Comparison of ENCODE assay signal across 32 cellular contexts in the genomic region with DNA sequence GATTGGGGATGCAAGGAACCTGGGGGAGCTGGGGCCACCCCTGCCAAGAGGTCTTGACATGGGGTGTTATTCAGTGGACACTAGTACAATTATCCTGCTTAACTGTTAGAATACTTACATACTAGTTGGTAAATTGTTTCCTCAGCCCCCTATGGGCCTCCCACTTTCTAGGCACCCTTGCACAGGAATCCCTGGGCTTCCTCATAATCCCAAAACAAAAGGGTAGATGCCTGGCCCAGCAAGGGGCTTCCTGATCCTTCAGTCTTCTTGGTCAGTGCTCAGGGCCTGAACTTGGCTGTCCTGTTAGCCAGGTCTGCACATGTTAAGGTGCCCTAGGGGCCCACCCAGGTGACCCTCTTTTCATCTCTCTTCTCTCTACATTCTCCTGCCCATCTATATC. TPM values are rescaled to one million over a fixed set of nuclear protein-coding genes. Genes with fewer than 3 reads are reported as not detected.
"Had no signal": no experiment of that assay in that cellular context is flagged by ENCODE, and none has a peak within 500 bp of the region (broad histone marks: within the 10 kb centered on the region; RNA-seq: fewer than 3 reads in every experiment).

No MANE protein-coding gene starts in this region.

- H3K4me3 Mint-ChIP-seq: activated CD4-positive, alpha-beta memory T cell treated with anti-CD3 and anti-CD28 coated beads, Interleukin-2, amount 10 ng/mL, durations not matched to agents 7 days and 5 days; activated CD4-positive, alpha-beta T cell treated with anti-CD3 and anti-CD28 coated beads for 36 hours; activated CD4-positive, alpha-beta T cell treated with anti-CD3 and anti-CD28 coated beads, Interleukin-2, amount 10 ng/mL, durations not matched to agents 7 days and 5 days; activated CD8-positive, alpha-beta memory T cell treated with anti-CD3 and anti-CD28 coated beads, Interleukin-2, amount 10 ng/mL, durations not matched to agents 7 days and 5 days; activated CD8-positive, alpha-beta T cell treated with anti-CD3 and anti-CD28 coated beads, Interleukin-2, amount 10 ng/mL, durations not matched to agents 7 days and 5 days; activated naive CD4-positive, alpha-beta T cell treated with anti-CD3 and anti-CD28 coated beads, Interleukin-2, amount 10 ng/mL, durations not matched to agents 7 days and 5 days; activated naive CD4-positive, alpha-beta T cell treated with anti-CD3 and anti-CD28 coated beads, Interleukin-2, amount 50 U/mL, for 24 hours; activated naive CD8-positive, alpha-beta T cell; activated naive CD8-positive, alpha-beta T cell treated with anti-CD3 and anti-CD28 coated beads, Interleukin-2, amount 10 ng/mL, durations not matched to agents 7 days and 5 days; activated naive CD8-positive, alpha-beta T cell treated with anti-CD3 and anti-CD28 coated beads, Interleukin-2, amount 50 U/mL, for 24 hours; activated T-cell treated with anti-CD3 and anti-CD28 coated beads, Interleukin-2, amount 50 U/mL, for 24 hours; T-helper 1 cell treated with Interleukin-12 subunit alpha and Interleukin-12 subunit beta and Interleukin-4 antibody, amounts not matched to agents 30 μg/mL and 1 μg/mL, for 36 hours; T-helper 2 cell treated with Interferon-gamma antibody and Interleukin-4, amounts not matched to agents 5 μg/mL and 100 μg/mL, for 36 hours had no signal

- H3K4me3 ChIP-seq: ascending aorta, breast epithelium had no signal

- H3K36me3 ChIP-seq: ascending aorta, brain microvascular endothelial cell, breast epithelium had no signal

- DNase-seq: activated CD4-positive, alpha-beta memory T cell treated with anti-CD3 and anti-CD28 coated beads, Interleukin-2, amount 10 ng/mL, durations not matched to agents 7 days and 5 days; activated CD4-positive, alpha-beta T cell treated with anti-CD3 and anti-CD28 coated beads for 1 hour; activated CD4-positive, alpha-beta T cell treated with anti-CD3 and anti-CD28 coated beads for 36 hours; activated CD4-positive, alpha-beta T cell treated with anti-CD3 and anti-CD28 coated beads for 48 hours; activated CD4-positive, alpha-beta T cell treated with anti-CD3 and anti-CD28 coated beads, Interleukin-2, amount 10 ng/mL, durations not matched to agents 7 days and 5 days; activated CD4-positive, alpha-beta T cell treated with anti-CD3 and anti-CD28 coated beads, Interleukin-2, amount 50 U/mL, for 48 hours; activated CD4-positive, CD25-positive, alpha-beta regulatory T cell; activated CD8-positive, alpha-beta memory T cell treated with anti-CD3 and anti-CD28 coated beads for 24 hours; activated CD8-positive, alpha-beta memory T cell treated with anti-CD3 and anti-CD28 coated beads, Interleukin-2, amount 10 ng/mL, durations not matched to agents 7 days and 5 days; activated CD8-positive, alpha-beta memory T cell treated with anti-CD3 and anti-CD28 coated beads, Interleukin-2, amount 50 U/mL, for 48 hours; activated CD8-positive, alpha-beta T cell treated with anti-CD3 and anti-CD28 coated beads, Interleukin-2, amount 10 ng/mL, durations not matched to agents 7 days and 5 days; activated effector memory CD4-positive, alpha-beta T cell treated with Interleukin-2 at 50 U/mL for 16 hours; activated gamma-delta T cell; activated naive CD4-positive, alpha-beta T cell treated with anti-CD3 and anti-CD28 coated beads, Interleukin-2, amount 10 ng/mL, durations not matched to agents 7 days and 5 days; activated naive CD4-positive, alpha-beta T cell treated with Interleukin-2 at 50 U/mL for 16 hours; activated naive CD8-positive, alpha-beta T cell treated with anti-CD3 and anti-CD28 coated beads, Interleukin-2, amount 10 ng/mL, durations not matched to agents 7 days and 5 days; activated naive CD8-positive, alpha-beta T cell treated with anti-CD3 and anti-CD28 coated beads, Interleukin-2, amount 50 U/mL, for 24 hours; activated T-cell treated with anti-CD3 and anti-CD28 coated beads, Interleukin-2, amount 50 U/mL, for 24 hours; activated T-cell treated with anti-CD3 and anti-CD28 coated beads, Interleukin-2, amount 50 U/mL, for 48 hours; brain microvascular endothelial cell; central memory CD4-positive, alpha-beta T cell; T-helper 2 cell; T-helper 9 cell had no signal

- H3K27ac Mint-ChIP-seq: activated CD4-positive, alpha-beta memory T cell treated with anti-CD3 and anti-CD28 coated beads, Interleukin-2, amount 10 ng/mL, durations not matched to agents 7 days and 5 days; activated CD4-positive, alpha-beta T cell treated with anti-CD3 and anti-CD28 coated beads for 36 hours; activated CD4-positive, alpha-beta T cell treated with anti-CD3 and anti-CD28 coated beads, Interleukin-2, amount 10 ng/mL, durations not matched to agents 7 days and 5 days; activated CD8-positive, alpha-beta memory T cell treated with anti-CD3 and anti-CD28 coated beads, Interleukin-2, amount 10 ng/mL, durations not matched to agents 7 days and 5 days; activated CD8-positive, alpha-beta T cell treated with anti-CD3 and anti-CD28 coated beads, Interleukin-2, amount 10 ng/mL, durations not matched to agents 7 days and 5 days; activated naive CD4-positive, alpha-beta T cell treated with anti-CD3 and anti-CD28 coated beads, Interleukin-2, amount 10 ng/mL, durations not matched to agents 7 days and 5 days; activated naive CD4-positive, alpha-beta T cell treated with anti-CD3 and anti-CD28 coated beads, Interleukin-2, amount 50 U/mL, for 24 hours; activated naive CD8-positive, alpha-beta T cell; activated naive CD8-positive, alpha-beta T cell treated with anti-CD3 and anti-CD28 coated beads, Interleukin-2, amount 10 ng/mL, durations not matched to agents 7 days and 5 days; activated naive CD8-positive, alpha-beta T cell treated with anti-CD3 and anti-CD28 coated beads, Interleukin-2, amount 50 U/mL, for 24 hours; activated T-cell treated with anti-CD3 and anti-CD28 coated beads, Interleukin-2, amount 50 U/mL, for 24 hours; activated T-helper 2 cell treated with anti-CD3 and anti-CD28 coated beads, Interferon-gamma antibody, Interleukin-2, Interleukin-4, amounts not matched to agents 10 μg/mL and 5 μg/mL and 100 μg/mL, durations not matched to agents 14 hours and 24 hours and 36 hours; T-helper 1 cell treated with Interleukin-12 subunit alpha and Interleukin-12 subunit beta and Interleukin-4 antibody, amounts not matched to agents 30 μg/mL and 1 μg/mL, for 36 hours; T-helper 2 cell treated with Interferon-gamma antibody and Interleukin-4, amounts not matched to agents 5 μg/mL and 100 μg/mL, for 36 hours had no signal

- H3K27me3 ChIP-seq: ascending aorta, brain microvascular endothelial cell, breast epithelium had no signal

- ATAC-seq: activated CD4-positive, alpha-beta T cell treated with anti-CD3 and anti-CD28 coated beads for 36 hours; activated CD4-positive, CD25-positive, alpha-beta regulatory T cell treated with anti-CD3 and anti-CD28 coated beads, Interleukin-2, amount 50 U/mL, for 24 hours; activated CD8-positive, alpha-beta memory T cell treated with anti-CD3 and anti-CD28 coated beads, Interleukin-2, amount 10 ng/mL, durations not matched to agents 7 days and 5 days; activated CD8-positive, alpha-beta T cell treated with anti-CD3 and anti-CD28 coated beads, Interleukin-2, amount 10 ng/mL, durations not matched to agents 7 days and 5 days; activated naive CD8-positive, alpha-beta T cell treated with anti-CD3 and anti-CD28 coated beads, Interleukin-2, amount 50 U/mL, for 24 hours had no signal

- H3K4me1 ChIP-seq: ascending aorta, breast epithelium had no signal

- H3K36me3 Mint-ChIP-seq: activated CD8-positive, alpha-beta memory T cell treated with anti-CD3 and anti-CD28 coated beads, Interleukin-2, amount 10 ng/mL, durations not matched to agents 7 days and 5 days; activated naive CD4-positive, alpha-beta T cell treated with anti-CD3 and anti-CD28 coated beads, Interleukin-2, amount 10 ng/mL, durations not matched to agents 7 days and 5 days; activated naive CD4-positive, alpha-beta T cell treated with anti-CD3 and anti-CD28 coated beads, Interleukin-2, amount 50 U/mL, for 24 hours; activated naive CD8-positive, alpha-beta T cell; activated naive CD8-positive, alpha-beta T cell treated with anti-CD3 and anti-CD28 coated beads, Interleukin-2, amount 10 ng/mL, durations not matched to agents 7 days and 5 days had no signal

- H3K27me3 Mint-ChIP-seq: activated naive CD4-positive, alpha-beta T cell treated with anti-CD3 and anti-CD28 coated beads, Interleukin-2, amount 10 ng/mL, durations not matched to agents 7 days and 5 days had no signal

- H3K4me1 Mint-ChIP-seq: activated CD4-positive, alpha-beta memory T cell treated with anti-CD3 and anti-CD28 coated beads, Interleukin-2, amount 10 ng/mL, durations not matched to agents 7 days and 5 days; activated CD4-positive, alpha-beta T cell treated with anti-CD3 and anti-CD28 coated beads for 36 hours; activated CD4-positive, alpha-beta T cell treated with anti-CD3 and anti-CD28 coated beads, Interleukin-2, amount 10 ng/mL, durations not matched to agents 7 days and 5 days; activated CD8-positive, alpha-beta memory T cell treated with anti-CD3 and anti-CD28 coated beads, Interleukin-2, amount 10 ng/mL, durations not matched to agents 7 days and 5 days; activated naive CD4-positive, alpha-beta T cell treated with anti-CD3 and anti-CD28 coated beads, Interleukin-2, amount 10 ng/mL, durations not matched to agents 7 days and 5 days; activated naive CD4-positive, alpha-beta T cell treated with anti-CD3 and anti-CD28 coated beads, Interleukin-2, amount 50 U/mL, for 24 hours; activated naive CD8-positive, alpha-beta T cell treated with anti-CD3 and anti-CD28 coated beads, Interleukin-2, amount 10 ng/mL, durations not matched to agents 7 days and 5 days; activated naive CD8-positive, alpha-beta T cell treated with anti-CD3 and anti-CD28 coated beads, Interleukin-2, amount 50 U/mL, for 24 hours had no signal

- H3K9me3 Mint-ChIP-seq: activated CD4-positive, alpha-beta memory T cell treated with anti-CD3 and anti-CD28 coated beads, Interleukin-2, amount 10 ng/mL, durations not matched to agents 7 days and 5 days; activated T-helper 2 cell treated with anti-CD3 and anti-CD28 coated beads, Interferon-gamma antibody, Interleukin-2, Interleukin-4, amounts not matched to agents 10 μg/mL and 5 μg/mL and 100 μg/mL, durations not matched to agents 14 hours and 24 hours and 36 hours; T-helper 2 cell treated with Interferon-gamma antibody and Interleukin-4, amounts not matched to agents 5 μg/mL and 100 μg/mL, for 36 hours had no signal

- H3K27ac ChIP-seq: ascending aorta, brain microvascular endothelial cell, breast epithelium, VCaP had no signal

RNA-seq across cellular contexts. Expression of a gene that starts 48.7 kb away (rescaled TPM):
- total RNA-seq: activated CD4-positive, alpha-beta memory T cell treated with anti-CD3 and anti-CD28 coated beads, Interleukin-2, amount 10 ng/mL, durations not matched to agents 7 days and 5 days; activated CD4-positive, alpha-beta T cell treated with anti-CD3 and anti-CD28 coated beads, Interleukin-2, amount 10 ng/mL, durations not matched to agents 7 days and 5 days; activated CD8-positive, alpha-beta T cell treated with anti-CD3 and anti-CD28 coated beads, Interleukin-2, amount 10 ng/mL, durations not matched to agents 7 days and 5 days; activated naive CD8-positive, alpha-beta T cell treated with anti-CD3 and anti-CD28 coated beads, Interleukin-2, amount 10 ng/mL, durations not matched to agents 7 days and 5 days; activated T-helper 2 cell treated with anti-CD3 and anti-CD28 coated beads, Interferon-gamma antibody, Interleukin-2, Interleukin-4, amounts not matched to agents 10 μg/mL and 5 μg/mL and 100 μg/mL, durations not matched to agents 14 hours and 24 hours and 36 hours had no signal
